Comparison of ENCODE assay signal across 1 cellular context in genomic region chr11:34308049-34308692, GRCh38.
TF ChIP-seq lines count a peak whose summit lies in the region.

No MANE protein-coding gene starts in this region.

TF ChIP-seq in GM23338, 12 proteins besides CTCF, POLR2A, EP300 and RAD21 (continued from another document):
- TF ChIP-seq ZNF462 (CRISPR knock-in tag; IDR thresholded peaks at IDR 0.05), result no peak
